ENCODE assay signal across 16 cellular contexts in genomic region chr4:86450861-86451260, GRCh38.
A peak's percentile ranks its signal among the peaks of the same experiment; 100 is the strongest.
DNase-seq lines count a peak whose midpoint lies in the region; ATAC-seq and TF ChIP-seq lines count a peak whose summit lies in the region.
"Had no signal": no experiment of that assay in that cellular context is flagged by ENCODE, and none has a peak within 500 bp of the region (broad histone marks: within the 10 kb centered on the region; RNA-seq: fewer than 3 reads in every experiment).

No MANE protein-coding gene starts in this region.

- H3K27ac Mint-ChIP-seq in chondrocyte (ENCODE audit: unreplicated experiment): peak overlapping the region; percentile 13
- H3K27ac Mint-ChIP-seq: CD8-positive, alpha-beta memory T cell had no signal

- H3K27ac ChIP-seq in HUES48 (ENCODE audit: low read depth, low read length) (peak overlapping the region; percentile 79), mesodermal cell (ENCODE audit: low read depth, low read length, severe bottlenecking) (peak overlapping the region; percentile 11), stomach smooth muscle (ENCODE audit: low read length) (peak overlapping the region; percentile 19), substantia nigra (ENCODE audit: low read depth, low read length, poor library complexity, severe bottlenecking) (no peak overlapping the region)
- H3K27ac ChIP-seq: A549; BLaER1 treated with 17β-estradiol and CSF1 and Interleukin-3, amounts not matched to agents 10 nM and 100 nM had no signal

- peaks cover 58% of the 10 kb centered on the region for H3K4me1 ChIP-seq in HUES48 (ENCODE audit: control insufficient read depth, insufficient read depth, low read length)
- H3K4me1 ChIP-seq in mesodermal cell (ENCODE audit: control insufficient read depth, insufficient read depth, low read length, poor library complexity, severe bottlenecking): peaks cover 34% of the 10 kb centered on the region
- H3K4me1 ChIP-seq in stomach smooth muscle (ENCODE audit: control insufficient read depth, insufficient read depth, low read length): peaks cover 16% of the 10 kb centered on the region
- H3K4me1 ChIP-seq: BLaER1 treated with 17β-estradiol and CSF1 and Interleukin-3, amounts not matched to agents 10 nM and 100 nM had no signal

- intact Hi-C loops in Right ventricle myocardium inferior (cut with DNase I): no loop called here

- H3K9ac ChIP-seq in HUES48 (ENCODE audit: low read depth, low read length): no peak overlapping the region
- H3K9ac ChIP-seq in stomach smooth muscle (ENCODE audit: low read length in 2 of 2): no peak overlapping the region
- H3K9ac ChIP-seq: BLaER1 treated with 17β-estradiol and CSF1 and Interleukin-3, amounts not matched to agents 10 nM and 100 nM had no signal

- DNase-seq in chondrocyte (ENCODE audit: low spot score) (no peak), Right ventricle myocardium inferior (ENCODE audit: missing footprints) (no peak), middle frontal gyrus (ENCODE audit: extremely low spot score, low spot score) (no peak), NCI-H2029 (lab: John Stamatoyannopoulos, UW) (no peak), substantia nigra (lab: John Stamatoyannopoulos, UW) (no peak)
- DNase-seq: CD8-positive, alpha-beta memory T cell; DMS79 treated with DMSO at 0.1 percent for 48 hours; GOT3; NCI-H2171; NCI-H446 treated with DMSO at 0.1 percent for 48 hours; NCI-H748 treated with DMSO at 0.1 percent for 48 hours had no signal

- no peaks in the 10 kb centered on the region for H3K9me3 Mint-ChIP-seq in chondrocyte (ENCODE audit: low read depth)
- H3K9me3 Mint-ChIP-seq: CD8-positive, alpha-beta memory T cell had no signal

- H3K36me3 ChIP-seq in HUES48 (ENCODE audit: control insufficient read depth, insufficient read depth, low read length) (no peaks in the 10 kb centered on the region), mesodermal cell (ENCODE audit: control insufficient read depth, insufficient read depth, low read length) (no peaks in the 10 kb centered on the region), stomach smooth muscle (ENCODE audit: control insufficient read depth in 2 of 2, insufficient read depth in 2 of 2, low read length in 2 of 2) (no peaks in the 10 kb centered on the region)
- H3K36me3 ChIP-seq: BLaER1 treated with 17β-estradiol and CSF1 and Interleukin-3, amounts not matched to agents 10 nM and 100 nM had no signal

- peak overlapping the region; percentile 3 for H3K4me3 Mint-ChIP-seq in chondrocyte (ENCODE audit: unreplicated experiment)
- H3K4me3 Mint-ChIP-seq: CD8-positive, alpha-beta memory T cell had no signal

- no peak for TF ChIP-seq CTCF in chondrocyte (IDR thresholded peaks at IDR 0.05)

- no peaks in the 10 kb centered on the region for H3K9me3 ChIP-seq in HUES48 (ENCODE audit: control insufficient read depth, insufficient read depth, low read length)
- H3K9me3 ChIP-seq in mesodermal cell (ENCODE audit: control insufficient read depth, low read length): no peaks in the 10 kb centered on the region
- H3K9me3 ChIP-seq in stomach smooth muscle (ENCODE audit: control insufficient read depth in 2 of 2, low read length in 2 of 2): no peaks in the 10 kb centered on the region
- H3K9me3 ChIP-seq: A549; BLaER1 treated with 17β-estradiol and CSF1 and Interleukin-3, amounts not matched to agents 10 nM and 100 nM had no signal

- no peaks in the 10 kb centered on the region for H3K36me3 Mint-ChIP-seq in chondrocyte (ENCODE audit: low read depth)
- H3K36me3 Mint-ChIP-seq: CD8-positive, alpha-beta memory T cell had no signal

- no peak for ATAC-seq in Right ventricle myocardium inferior
- ATAC-seq: A549 had no signal

- 43% methylated on average over 1 of the region's 3 CpGs; no CpG with 5 or more reads in 1 of the 2 experiments for WGBS in mesodermal cell (ENCODE audit: insufficient coverage in 2 of 2), 2 experiments

- H3K27me3 Mint-ChIP-seq in chondrocyte (ENCODE audit: low read depth): no peaks in the 10 kb centered on the region

- H3K4me3 ChIP-seq in HUES48 (ENCODE audit: low read depth, low read length) (no peak overlapping the region), mesodermal cell (ENCODE audit: extremely low read depth, insufficient read depth, low read length, poor library complexity, severe bottlenecking) (no peak overlapping the region), stomach smooth muscle (ENCODE audit: low read length in 2 of 2) (no peak overlapping the region)
- H3K4me3 ChIP-seq: A549; BLaER1 treated with 17β-estradiol and CSF1 and Interleukin-3, amounts not matched to agents 10 nM and 100 nM had no signal

- no peaks in the 10 kb centered on the region for H3K27me3 ChIP-seq in HUES48 (ENCODE audit: control insufficient read depth, insufficient read depth, low read length)
- no peaks in the 10 kb centered on the region for H3K27me3 ChIP-seq in stomach smooth muscle (ENCODE audit: control insufficient read depth in 1 of 2, insufficient read depth in 2 of 2, low read length in 2 of 2)
- H3K27me3 ChIP-seq: BLaER1 treated with 17β-estradiol and CSF1 and Interleukin-3, amounts not matched to agents 10 nM and 100 nM had no signal

- peaks cover 59% of the 10 kb centered on the region for H3K4me1 Mint-ChIP-seq in chondrocyte (ENCODE audit: low read depth)
- H3K4me1 Mint-ChIP-seq: CD8-positive, alpha-beta memory T cell had no signal
